ENCODE assay signal across 9 cellular contexts in the genomic region with DNA sequence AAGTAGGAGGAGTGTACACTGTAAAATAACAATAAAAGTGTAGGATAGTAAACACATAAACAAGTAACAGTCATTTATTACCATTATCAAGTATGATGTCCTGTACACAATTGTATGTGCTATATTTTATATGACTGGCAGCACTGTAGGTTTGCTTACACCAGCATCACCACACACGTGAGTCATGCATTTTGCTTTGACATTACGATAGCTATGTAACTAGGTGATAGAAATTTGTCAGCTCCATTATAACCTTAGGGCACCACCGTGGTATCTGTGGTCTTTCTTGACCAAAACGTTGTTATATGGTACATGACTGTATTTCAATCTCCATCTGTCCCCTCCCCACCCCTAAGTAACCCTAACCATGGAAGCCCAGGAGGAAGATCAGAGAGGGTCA. TPM values are rescaled to one million over a fixed set of nuclear protein-coding genes. Genes with fewer than 3 reads are reported as not detected.
DNase-seq lines count a peak whose midpoint lies in the region; TF ChIP-seq lines count a peak whose summit lies in the region.
"Had no signal": no experiment of that assay in that cellular context is flagged by ENCODE, and none has a peak within 500 bp of the region (broad histone marks: within the 10 kb centered on the region; RNA-seq: fewer than 3 reads in every experiment).

No MANE protein-coding gene starts in this region.

- POLR2A ChIA-PET in activated CD4-positive, alpha-beta memory T cell treated with anti-CD3 and anti-CD28 coated beads, Interleukin-2, amount 10 ng/mL, durations not matched to agents 7 days and 5 days (lab: Charles Lee) = interaction anchor here (0.6 kb wide), 1 partner anchor 11 kb away, joined by 3 read pairs; no protein-coding TSS in a partner anchor

- peak overlapping the region in 3 of 5 donors; percentile 85 to 91 (median 88) for H3K27ac ChIP-seq in stomach

- peak overlapping the region; percentile 76 to 94 (median 90) for H3K4me3 ChIP-seq in stomach

- CTCF ChIA-PET in activated CD4-positive, alpha-beta memory T cell treated with anti-CD3 and anti-CD28 coated beads, Interleukin-2, amount 10 ng/mL, durations not matched to agents 7 days and 5 days (lab: Charles Lee) = interaction anchor here (0.9 to 2.4 kb wide), 3 partner anchors 24 to 68 kb away, joined by 3 to 14 read pairs (median 3); no protein-coding TSS in a partner anchor

- no peak for TF ChIP-seq POLR2A in stomach (IDR thresholded peaks at IDR 0.05)

- 53 to 58% (median 57%) methylated on average over 4 of the region's 4 CpGs for WGBS in stomach, 5 donors

- no peak for TF ChIP-seq EP300 in stomach (IDR thresholded peaks at IDR 0.05)

- no peaks in the 10 kb centered on the region for H3K9me3 ChIP-seq in stomach

- H3K36me3 ChIP-seq in stomach = peaks cover 0 to 13% (median 12%) of the 10 kb centered on the region in 4 donors

- intact Hi-C loops in stomach (cut with DNase I; ENCODE audit: low total_unique reads) = no loop called here

- peaks cover 21% of the 10 kb centered on the region for H3K4me1 Mint-ChIP-seq in activated CD4-positive, alpha-beta memory T cell treated with anti-CD3 and anti-CD28 coated beads, Interleukin-2, amount 10 ng/mL, durations not matched to agents 7 days and 5 days
- peaks cover 6% of the 10 kb centered on the region for H3K4me1 Mint-ChIP-seq in glutamatergic neuron (ENCODE audit: low read depth, unreplicated experiment)

- H3K4me1 ChIP-seq in stomach = peaks cover 19 to 34% (median 28%) of the 10 kb centered on the region in 4 donors

- H3K27me3 Mint-ChIP-seq in activated CD4-positive, alpha-beta memory T cell treated with anti-CD3 and anti-CD28 coated beads, Interleukin-2, amount 10 ng/mL, durations not matched to agents 7 days and 5 days = peaks cover 17% of the 10 kb centered on the region
- H3K27me3 Mint-ChIP-seq in glutamatergic neuron (ENCODE audit: unreplicated experiment) = peaks cover 5% of the 10 kb centered on the region

- no peaks in the 10 kb centered on the region for H3K36me3 Mint-ChIP-seq in activated CD4-positive, alpha-beta memory T cell treated with anti-CD3 and anti-CD28 coated beads, Interleukin-2, amount 10 ng/mL, durations not matched to agents 7 days and 5 days (ENCODE audit: low read depth)
- no peaks in the 10 kb centered on the region for H3K36me3 Mint-ChIP-seq in glutamatergic neuron (ENCODE audit: unreplicated experiment)

- H3K9me3 Mint-ChIP-seq in activated CD4-positive, alpha-beta memory T cell treated with anti-CD3 and anti-CD28 coated beads, Interleukin-2, amount 10 ng/mL, durations not matched to agents 7 days and 5 days = no peaks in the 10 kb centered on the region
- H3K9me3 Mint-ChIP-seq in glutamatergic neuron (ENCODE audit: unreplicated experiment) = peaks cover 2% of the 10 kb centered on the region

- TF ChIP-seq CTCF in glutamatergic neuron (IDR thresholded peaks at IDR 0.05; ENCODE audit: partially characterized antibody, unreplicated experiment) (no peak), stomach (IDR thresholded peaks at IDR 0.05) (no peak)

- DNase-seq in activated CD4-positive, alpha-beta T cell treated with anti-CD3 and anti-CD28 coated beads for 48 hours = peak; percentile 39
- DNase-seq in activated CD4-positive, alpha-beta T cell treated with anti-CD3 and anti-CD28 coated beads, Interleukin-2, amount 50 U/mL, for 4 hours = no peak
- DNase-seq in activated CD4-positive, alpha-beta memory T cell treated with anti-CD3 and anti-CD28 coated beads, Interleukin-2, amount 10 ng/mL, durations not matched to agents 7 days and 5 days = no peak
- DNase-seq in glutamatergic neuron (no peak), stomach (no peak), DMS 273 treated with DMSO at 0.1 percent for 48 hours (lab: John Stamatoyannopoulos, UW) (no peak), NCI-H2081 (lab: John Stamatoyannopoulos, UW) (no peak), NCI-H1105 treated with DMSO at 0.1 percent for 48 hours (lab: John Stamatoyannopoulos, UW) (no peak)
- DNase-seq: occipital lobe had no signal

- H3K27me3 ChIP-seq in stomach = peaks cover 0 to 9% (median 4%) of the 10 kb centered on the region in 3 donors

- H3K4me3 Mint-ChIP-seq in activated CD4-positive, alpha-beta memory T cell treated with anti-CD3 and anti-CD28 coated beads, Interleukin-2, amount 10 ng/mL, durations not matched to agents 7 days and 5 days = peak overlapping the region; percentile 77
- peak overlapping the region; percentile 93 for H3K4me3 Mint-ChIP-seq in glutamatergic neuron (ENCODE audit: unreplicated experiment)

- peak overlapping the region; percentile 21 for H3K27ac Mint-ChIP-seq in activated CD4-positive, alpha-beta memory T cell treated with anti-CD3 and anti-CD28 coated beads, Interleukin-2, amount 10 ng/mL, durations not matched to agents 7 days and 5 days
- no peak overlapping the region for H3K27ac Mint-ChIP-seq in glutamatergic neuron (ENCODE audit: unreplicated experiment)

RNA-seq across cellular contexts. Expression of a gene that starts 1.1 kb away (rescaled TPM):
- total RNA-seq in activated CD4-positive, alpha-beta memory T cell treated with anti-CD3 and anti-CD28 coated beads, Interleukin-2, amount 10 ng/mL, durations not matched to agents 7 days and 5 days = 1 to 10 TPM; 8.0 to 8.4 TPM
- total RNA-seq in glutamatergic neuron (ENCODE audit: unreplicated experiment) (19.4 TPM), stomach (10 to 100 TPM in 4 of 5 donors, under 1 TPM in 1; 0.58 to 33.0 (median 11.2) TPM)
- 10 to 100 TPM; 15.9 to 22.5 (median 21.4) TPM for polyA plus RNA-seq in stomach

RNA-seq across cellular contexts. Expression of a gene that starts 37.0 kb away (rescaled TPM):
- 100 to 1,000 TPM; 498 to 500 TPM for total RNA-seq in activated CD4-positive, alpha-beta memory T cell treated with anti-CD3 and anti-CD28 coated beads, Interleukin-2, amount 10 ng/mL, durations not matched to agents 7 days and 5 days
- 174 TPM for total RNA-seq in glutamatergic neuron (ENCODE audit: unreplicated experiment)
- 100 to 1,000 TPM; 108 to 387 (median 142) TPM for total RNA-seq in stomach
- 10 to 100 TPM; 25.3 to 51.8 (median 26.4) TPM for polyA plus RNA-seq in stomach

RNA-seq across cellular contexts. Expression of a gene that starts 51.0 kb away (rescaled TPM):
- 1 to 10 TPM in 1 of 2 experiments, under 1 TPM in 1; 0.91 to 1.3 TPM for total RNA-seq in activated CD4-positive, alpha-beta memory T cell treated with anti-CD3 and anti-CD28 coated beads, Interleukin-2, amount 10 ng/mL, durations not matched to agents 7 days and 5 days
- total RNA-seq in glutamatergic neuron (ENCODE audit: unreplicated experiment) (9.2 TPM), stomach (10 to 100 TPM in 2 of 5 donors, 1 to 10 TPM in 3; 1.2 to 19.6 (median 4.1) TPM)
- 1 to 10 TPM in 2 of 3 donors, under 1 TPM in 1; 0.46 to 2.4 (median 2.2) TPM for polyA plus RNA-seq in stomach
